13 cellular contexts compared by ENCODE assay signal in genomic region chr10:128626397-128627060, GRCh38.
"Had no signal": no experiment of that assay in that cellular context is flagged by ENCODE, and none has a peak within 500 bp of the region (broad histone marks: within the 10 kb centered on the region; RNA-seq: fewer than 3 reads in every experiment).

No MANE protein-coding gene starts in this region.

- H3K4me3 ChIP-seq: pancreas, thoracic aorta had no signal

- H3K27ac ChIP-seq: pancreas, thoracic aorta had no signal

- FAIRE-seq: endometrium, pancreas, TTC549 had no signal

- H3K4me1 ChIP-seq: pancreas had no signal

- H3K36me3 ChIP-seq: pancreas, thoracic aorta had no signal

- ATAC-seq: pancreas; stimulated activated effector memory CD8-positive, alpha-beta T cell treated with anti-CD3 and anti-CD28 coated beads, Interleukin-12 subunit alpha, Interleukin-12 subunit beta, amount 100 ng/mL, for 72 hours had no signal

- DNase-seq: activated CD4-positive, alpha-beta T cell treated with anti-CD3 and anti-CD28 coated beads, Interleukin-2, amount 50 U/mL, for 1 hour; activated CD4-positive, CD25-positive, alpha-beta regulatory T cell; activated CD8-positive, alpha-beta memory T cell treated with anti-CD3 and anti-CD28 coated beads for 24 hours; activated naive CD4-positive, alpha-beta T cell; activated naive CD8-positive, alpha-beta T cell treated with anti-CD3 and anti-CD28 coated beads, Interleukin-2, amount 10 ng/mL, durations not matched to agents 7 days and 5 days; anterior cingulate cortex; kidney glomerular epithelial cell; pancreas; stimulated activated CD4-positive, alpha-beta T cell treated with anti-CD3 and anti-CD28 coated beads, Interleukin-12 subunit alpha, Interleukin-12 subunit beta, amount 100 ng/mL, for 4 hours had no signal

- H3K9me3 ChIP-seq: pancreas, thoracic aorta had no signal
